In the genomic region with DNA sequence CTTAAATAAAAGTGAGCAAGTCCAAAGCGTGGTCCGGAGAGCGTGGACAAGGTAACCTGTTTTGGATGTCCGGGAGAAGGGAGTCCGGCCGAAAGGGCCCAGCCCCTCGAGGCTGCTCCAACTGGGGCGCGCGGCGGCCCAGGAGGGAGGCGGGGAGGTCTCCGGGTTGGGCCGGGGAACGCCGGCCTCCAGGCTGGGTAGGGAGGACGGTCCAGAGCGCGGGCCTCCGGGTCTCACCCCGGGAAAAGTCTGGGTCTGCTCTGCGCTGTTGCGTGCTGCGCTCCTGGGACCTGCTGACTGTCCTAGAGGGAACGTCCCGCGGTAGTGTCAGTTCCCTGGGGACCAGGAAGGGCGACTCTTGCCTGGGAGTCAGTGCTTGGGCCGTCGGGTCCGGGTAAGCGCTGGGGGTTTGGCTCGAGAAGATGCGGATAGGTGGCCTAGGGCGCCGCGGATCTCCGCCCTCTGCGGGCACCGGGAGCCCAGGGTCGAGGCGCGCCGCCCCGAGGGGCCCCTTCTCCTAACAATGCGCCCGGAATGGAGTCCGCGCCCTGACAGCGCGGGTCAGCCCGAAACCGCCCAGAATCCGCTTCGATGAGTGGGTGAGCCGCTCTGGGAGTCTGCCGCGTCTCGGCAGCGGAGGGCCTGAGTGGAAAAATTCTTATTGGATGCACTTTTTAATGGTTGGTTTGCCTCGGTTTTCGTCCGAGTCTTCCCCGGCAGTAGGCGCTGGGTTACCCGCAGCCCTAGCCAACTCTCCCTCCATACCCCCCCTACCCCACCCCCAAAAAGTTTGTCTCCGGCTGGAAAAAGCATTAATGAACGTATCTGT, we compare ENCODE assay signal across 8 cellular contexts. TPM values are rescaled to one million over a fixed set of nuclear protein-coding genes. Genes with fewer than 3 reads are reported as not detected.
DNase-seq lines count a peak whose midpoint lies in the region; ATAC-seq, FAIRE-seq and TF ChIP-seq lines count a peak whose summit lies in the region.

No MANE protein-coding gene starts in this region.

- H3K4me3 ChIP-seq in duodenal mucosa (ENCODE audit: low read depth in 1 of 2, low read length in 2 of 2) (peak overlapping the region; percentile 68 to 70), mucosa of descending colon (no peak overlapping the region), BE2C (ENCODE audit: low read depth, low read length) (no peak overlapping the region; the same call in 1 of the 2 replicates)

- H3K27me3 Mint-ChIP-seq in T-helper 1 cell treated with Interleukin-12 subunit alpha and Interleukin-12 subunit beta and Interleukin-4 antibody, amounts not matched to agents 30 μg/mL and 1 μg/mL, for 36 hours (ENCODE audit: low read depth): peaks cover 43% of the 10 kb centered on the region

- H3K27ac ChIP-seq in duodenal mucosa (ENCODE audit: low read depth, low read length): peak overlapping the region; percentile 63

- H3K9me3 ChIP-seq in duodenal mucosa (ENCODE audit: control insufficient read depth in 1 of 2, low read length in 2 of 2) (no peaks in the 10 kb centered on the region), mucosa of descending colon (no peaks in the 10 kb centered on the region), BE2C (no peaks in the 10 kb centered on the region; the same call in 1 of the 2 replicates)

- DNase-seq in stimulated activated CD4-positive, alpha-beta T cell treated with anti-CD3 and anti-CD28 coated beads, Interleukin-15, amount 100 ng/mL, for 24 hours: peak; percentile 56
- DNase-seq in stimulated activated CD4-positive, alpha-beta T cell treated with anti-CD3 and anti-CD28 coated beads, Interleukin-1b, Interleukin-23, amount 100 ng/mL, for 48 hours: no peak
- peak in 2 of 3 donors; percentile 51 to 70 for DNase-seq in mucosa of descending colon
- no peak for DNase-seq in BE2C
- no peak for DNase-seq in NCI-H1930 (lab: John Stamatoyannopoulos, UW)
- DNase-seq in RCC 7860 (ENCODE audit: low spot score): no peak

- FAIRE-seq in RCC 7860 (lab: Jason Lieb, UNC): no peak

- H3K4me1 ChIP-seq in duodenal mucosa (ENCODE audit: control insufficient read depth in 1 of 2, insufficient read depth in 2 of 2, low read length in 2 of 2): peaks cover 11 to 22% of the 10 kb centered on the region in 2 donors
- peaks cover 3% of the 10 kb centered on the region for H3K4me1 ChIP-seq in mucosa of descending colon (ENCODE audit: low read depth)
- no peaks in the 10 kb centered on the region for H3K4me1 ChIP-seq in BE2C

- intact Hi-C loops in mucosa of descending colon (cut with DNase I, micrococcal nuclease): no loop called here

- no peaks in the 10 kb centered on the region for H3K9me3 Mint-ChIP-seq in T-helper 1 cell treated with Interleukin-12 subunit alpha and Interleukin-12 subunit beta and Interleukin-4 antibody, amounts not matched to agents 30 μg/mL and 1 μg/mL, for 36 hours

- ATAC-seq in mucosa of descending colon: peak; percentile 10

- H3K9ac ChIP-seq in duodenal mucosa (ENCODE audit: low read depth in 1 of 2, low read length in 2 of 2): peak overlapping the region; percentile 60 to 72

- H3K4me3 Mint-ChIP-seq in T-helper 1 cell treated with Interleukin-12 subunit alpha and Interleukin-12 subunit beta and Interleukin-4 antibody, amounts not matched to agents 30 μg/mL and 1 μg/mL, for 36 hours: peak overlapping the region; percentile 87

- TF ChIP-seq CTCF in mucosa of descending colon (IDR thresholded peaks at IDR 0.05) (no peak), BE2C (IDR thresholded peaks at IDR 0.05; ENCODE audit: low read depth, low read length) (no peak)

- H3K27me3 ChIP-seq in duodenal mucosa (ENCODE audit: control insufficient read depth in 1 of 2, insufficient read depth in 2 of 2, low read length in 2 of 2): peaks cover 14 to 41% of the 10 kb centered on the region in 2 donors
- peaks cover 100% of the 10 kb centered on the region for H3K27me3 ChIP-seq in BE2C

- peaks cover 16% of the 10 kb centered on the region for H3K36me3 Mint-ChIP-seq in T-helper 1 cell treated with Interleukin-12 subunit alpha and Interleukin-12 subunit beta and Interleukin-4 antibody, amounts not matched to agents 30 μg/mL and 1 μg/mL, for 36 hours (ENCODE audit: low read depth)

- no peaks in the 10 kb centered on the region for H3K36me3 ChIP-seq in duodenal mucosa (ENCODE audit: control insufficient read depth in 1 of 2, insufficient read depth in 2 of 2, low read length in 2 of 2)
- H3K36me3 ChIP-seq in mucosa of descending colon (ENCODE audit: low read depth): no peaks in the 10 kb centered on the region
- no peaks in the 10 kb centered on the region for H3K36me3 ChIP-seq in BE2C

- peak overlapping the region; percentile 88 for H3K27ac Mint-ChIP-seq in T-helper 1 cell treated with Interleukin-12 subunit alpha and Interleukin-12 subunit beta and Interleukin-4 antibody, amounts not matched to agents 30 μg/mL and 1 μg/mL, for 36 hours

- H3K4me1 Mint-ChIP-seq in T-helper 1 cell treated with Interleukin-12 subunit alpha and Interleukin-12 subunit beta and Interleukin-4 antibody, amounts not matched to agents 30 μg/mL and 1 μg/mL, for 36 hours (ENCODE audit: low read depth): peaks cover 38% of the 10 kb centered on the region

RNA-seq across cellular contexts. Expression of a gene that starts 0.9 kb away (rescaled TPM):
- 10 to 100 TPM in 2 of 3 donors, 1 to 10 TPM in 1; 5.8 to 10.9 (median 10.1) TPM for total RNA-seq in mucosa of descending colon
- polyA plus RNA-seq in BE2C (2012; ENCODE audit: insufficient read depth, insufficient read length, low read depth): 2.7 TPM

Comparison
In these comparisons a context has a peak if more than half of its experiments do, and no peak if none do; other contexts are left out.
1. DNase-seq: peak in stimulated activated CD4-positive, alpha-beta T cell treated with anti-CD3 and anti-CD28 coated beads, Interleukin-15, amount 100 ng/mL, for 24 hours (single experiment) and mucosa of descending colon (2 of 3); none in stimulated activated CD4-positive, alpha-beta T cell treated with anti-CD3 and anti-CD28 coated beads, Interleukin-1b, Interleukin-23, amount 100 ng/mL, for 48 hours (single experiment), BE2C (single experiment), NCI-H1930 (0 of 2) and RCC 7860 (single experiment).
2. H3K4me3 ChIP-seq: peak in duodenal mucosa (2 of 2); none in mucosa of descending colon (single experiment) and BE2C (single experiment).